8 cellular contexts compared by ENCODE assay signal in genomic region chr3:120875507-120875906, GRCh38. TPM values are rescaled to one million over a fixed set of nuclear protein-coding genes. Genes with fewer than 3 reads are reported as not detected.
"Had no signal": no experiment of that assay in that cellular context is flagged by ENCODE, and none has a peak within 500 bp of the region (broad histone marks: within the 10 kb centered on the region; RNA-seq: fewer than 3 reads in every experiment).

No MANE protein-coding gene starts in this region.

- H3K4me3 Mint-ChIP-seq: IgD-negative memory B cell had no signal

- H3K36me3 ChIP-seq: HAP-1 had no signal

- H3K4me1 ChIP-seq: HAP-1 had no signal

- H2AFZ ChIP-seq: GM23248 had no signal

- H3K4me1 Mint-ChIP-seq: IgD-negative memory B cell had no signal

- H3K36me3 Mint-ChIP-seq: IgD-negative memory B cell had no signal

- DNase-seq: GM23248, HFFc6, KBM-7 had no signal

- H3K9ac ChIP-seq: GM23248 had no signal

- H3K27ac Mint-ChIP-seq: HFFc6, IgD-negative memory B cell had no signal

- ATAC-seq: HCT116, HepG2 had no signal

- H3K4me3 ChIP-seq: GM23248, HAP-1 had no signal

- FAIRE-seq: HepG2 had no signal

- H3K27ac ChIP-seq: GM23248, HL-60 had no signal

- H3K9me3 Mint-ChIP-seq: HFFc6 had no signal

- H3K9me3 ChIP-seq: HAP-1 had no signal

RNA-seq across cellular contexts. Expression of gene STXBP5L, which starts 32.5 kb away (rescaled TPM):
- total RNA-seq: GM23248, HepG2 had no signal
- polyA plus RNA-seq: GM23248, HepG2, IgD-negative memory B cell had no signal
